In the genomic region with DNA sequence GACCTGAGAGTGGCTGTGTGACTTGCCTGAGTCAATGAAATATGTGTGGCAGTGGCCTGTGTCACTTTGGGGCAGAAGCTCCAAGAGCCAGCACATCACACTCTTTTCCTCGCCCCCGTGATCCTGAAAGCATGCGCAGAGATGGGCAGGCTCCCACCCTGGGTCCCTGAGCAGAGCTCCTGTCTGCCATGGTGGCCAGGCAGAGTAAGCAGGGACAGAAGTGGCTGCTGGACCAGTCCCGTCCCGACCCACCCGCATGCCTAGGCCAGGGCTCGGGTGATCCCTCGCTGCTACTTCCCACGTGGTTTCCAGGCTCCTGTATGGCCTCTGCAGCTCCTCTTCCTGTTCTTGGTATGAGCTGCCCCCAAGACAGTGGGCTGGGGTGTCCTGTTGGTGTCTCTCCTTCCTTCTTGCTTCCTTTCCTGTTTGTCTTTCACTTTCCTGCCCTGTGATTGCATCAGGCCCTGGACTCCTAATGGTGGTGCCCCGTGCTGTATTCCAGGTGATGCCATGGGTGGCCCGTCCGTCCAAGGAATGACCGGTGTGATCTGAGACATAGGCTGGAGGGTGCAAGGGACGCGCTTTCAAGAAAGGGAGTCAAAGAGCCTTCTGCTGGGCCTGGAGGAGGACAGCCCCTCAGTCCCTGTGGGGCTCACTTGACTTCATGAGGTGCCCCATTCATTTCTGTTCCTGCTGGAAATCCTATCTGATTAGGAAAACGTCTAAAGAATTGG, we compare ENCODE assay signal across 21 cellular contexts.
"Had no signal": no experiment of that assay in that cellular context is flagged by ENCODE, and none has a peak within 500 bp of the region (broad histone marks: within the 10 kb centered on the region; RNA-seq: fewer than 3 reads in every experiment).

No MANE protein-coding gene starts in this region.

- H3K9ac ChIP-seq: SK-N-SH had no signal

- H3K36me3 ChIP-seq: gastrocnemius medialis, heart right ventricle, left lung, prostate gland had no signal

- H3K4me2 ChIP-seq: SK-N-SH had no signal

- H3K27me3 ChIP-seq: gastrocnemius medialis, left lung had no signal

- H3K9me3 ChIP-seq: gastrocnemius medialis, heart right ventricle, left lung, prostate gland, SK-N-SH had no signal

- DNase-seq: activated CD4-positive, alpha-beta memory T cell treated with anti-CD3 and anti-CD28 coated beads for 36 hours; activated CD4-positive, alpha-beta T cell treated with anti-CD3 and anti-CD28 coated beads for 1 hour; activated T-cell treated with anti-CD3 and anti-CD28 coated beads, Interleukin-2, amount 50 U/mL, for 24 hours; effector memory CD4-positive, alpha-beta T cell; gastrocnemius medialis; heart right ventricle; mammary epithelial cell; naive thymus-derived CD8-positive, alpha-beta T cell; occipital lobe; right cardiac atrium; SK-N-SH; stimulated activated CD4-positive, alpha-beta T cell treated with anti-CD3 and anti-CD28 coated beads, Interleukin-1b, Interleukin-23, amount 100 ng/mL, for 48 hours; substantia nigra; T-cell; T-helper 9 cell; trophoblast cell had no signal

- H3K4me1 ChIP-seq: gastrocnemius medialis, left lung, prostate gland had no signal

- H3K4me3 ChIP-seq: gastrocnemius medialis, heart right ventricle, left lung, prostate gland had no signal

- ATAC-seq: gastrocnemius medialis; heart right ventricle; left lung; naive thymus-derived CD8-positive, alpha-beta T cell; right cardiac atrium; stimulated activated memory B cell treated with anti-CD40 and anti-IgM and Interleukin-4, amounts not matched to agents 10 μg/mL and 1 μg/mL and 100 μg/mL, for 72 hours; T-cell had no signal

- H3K27ac ChIP-seq: epithelial cell of prostate, gastrocnemius medialis, heart right ventricle, left lung, prostate gland, VCaP had no signal
